ENCODE assay signal across 1 cellular context in the genomic region with DNA sequence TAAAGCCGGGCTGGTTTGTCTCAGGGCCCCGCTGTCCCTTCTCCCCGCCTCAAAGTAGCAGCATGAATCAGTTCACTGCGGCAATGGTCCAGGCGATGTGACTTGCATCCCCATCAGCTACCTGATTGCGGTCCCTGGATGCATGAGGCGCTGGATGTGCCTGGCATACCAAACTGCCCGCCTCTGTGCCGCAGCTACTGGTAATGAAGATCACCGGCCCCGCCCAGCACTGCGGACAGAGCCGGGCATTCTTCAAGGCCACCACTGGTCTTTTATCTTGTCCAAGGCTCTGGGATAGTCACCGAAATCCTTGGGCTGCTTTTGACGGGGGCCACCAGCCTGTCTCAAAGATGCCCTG.
TF ChIP-seq lines count a peak whose summit lies in the region.

No MANE protein-coding gene starts in this region.

TF ChIP-seq in GM23338, 12 proteins besides CTCF, POLR2A, EP300 and RAD21 (continued from another document):
- TF ChIP-seq, protein P1, sequence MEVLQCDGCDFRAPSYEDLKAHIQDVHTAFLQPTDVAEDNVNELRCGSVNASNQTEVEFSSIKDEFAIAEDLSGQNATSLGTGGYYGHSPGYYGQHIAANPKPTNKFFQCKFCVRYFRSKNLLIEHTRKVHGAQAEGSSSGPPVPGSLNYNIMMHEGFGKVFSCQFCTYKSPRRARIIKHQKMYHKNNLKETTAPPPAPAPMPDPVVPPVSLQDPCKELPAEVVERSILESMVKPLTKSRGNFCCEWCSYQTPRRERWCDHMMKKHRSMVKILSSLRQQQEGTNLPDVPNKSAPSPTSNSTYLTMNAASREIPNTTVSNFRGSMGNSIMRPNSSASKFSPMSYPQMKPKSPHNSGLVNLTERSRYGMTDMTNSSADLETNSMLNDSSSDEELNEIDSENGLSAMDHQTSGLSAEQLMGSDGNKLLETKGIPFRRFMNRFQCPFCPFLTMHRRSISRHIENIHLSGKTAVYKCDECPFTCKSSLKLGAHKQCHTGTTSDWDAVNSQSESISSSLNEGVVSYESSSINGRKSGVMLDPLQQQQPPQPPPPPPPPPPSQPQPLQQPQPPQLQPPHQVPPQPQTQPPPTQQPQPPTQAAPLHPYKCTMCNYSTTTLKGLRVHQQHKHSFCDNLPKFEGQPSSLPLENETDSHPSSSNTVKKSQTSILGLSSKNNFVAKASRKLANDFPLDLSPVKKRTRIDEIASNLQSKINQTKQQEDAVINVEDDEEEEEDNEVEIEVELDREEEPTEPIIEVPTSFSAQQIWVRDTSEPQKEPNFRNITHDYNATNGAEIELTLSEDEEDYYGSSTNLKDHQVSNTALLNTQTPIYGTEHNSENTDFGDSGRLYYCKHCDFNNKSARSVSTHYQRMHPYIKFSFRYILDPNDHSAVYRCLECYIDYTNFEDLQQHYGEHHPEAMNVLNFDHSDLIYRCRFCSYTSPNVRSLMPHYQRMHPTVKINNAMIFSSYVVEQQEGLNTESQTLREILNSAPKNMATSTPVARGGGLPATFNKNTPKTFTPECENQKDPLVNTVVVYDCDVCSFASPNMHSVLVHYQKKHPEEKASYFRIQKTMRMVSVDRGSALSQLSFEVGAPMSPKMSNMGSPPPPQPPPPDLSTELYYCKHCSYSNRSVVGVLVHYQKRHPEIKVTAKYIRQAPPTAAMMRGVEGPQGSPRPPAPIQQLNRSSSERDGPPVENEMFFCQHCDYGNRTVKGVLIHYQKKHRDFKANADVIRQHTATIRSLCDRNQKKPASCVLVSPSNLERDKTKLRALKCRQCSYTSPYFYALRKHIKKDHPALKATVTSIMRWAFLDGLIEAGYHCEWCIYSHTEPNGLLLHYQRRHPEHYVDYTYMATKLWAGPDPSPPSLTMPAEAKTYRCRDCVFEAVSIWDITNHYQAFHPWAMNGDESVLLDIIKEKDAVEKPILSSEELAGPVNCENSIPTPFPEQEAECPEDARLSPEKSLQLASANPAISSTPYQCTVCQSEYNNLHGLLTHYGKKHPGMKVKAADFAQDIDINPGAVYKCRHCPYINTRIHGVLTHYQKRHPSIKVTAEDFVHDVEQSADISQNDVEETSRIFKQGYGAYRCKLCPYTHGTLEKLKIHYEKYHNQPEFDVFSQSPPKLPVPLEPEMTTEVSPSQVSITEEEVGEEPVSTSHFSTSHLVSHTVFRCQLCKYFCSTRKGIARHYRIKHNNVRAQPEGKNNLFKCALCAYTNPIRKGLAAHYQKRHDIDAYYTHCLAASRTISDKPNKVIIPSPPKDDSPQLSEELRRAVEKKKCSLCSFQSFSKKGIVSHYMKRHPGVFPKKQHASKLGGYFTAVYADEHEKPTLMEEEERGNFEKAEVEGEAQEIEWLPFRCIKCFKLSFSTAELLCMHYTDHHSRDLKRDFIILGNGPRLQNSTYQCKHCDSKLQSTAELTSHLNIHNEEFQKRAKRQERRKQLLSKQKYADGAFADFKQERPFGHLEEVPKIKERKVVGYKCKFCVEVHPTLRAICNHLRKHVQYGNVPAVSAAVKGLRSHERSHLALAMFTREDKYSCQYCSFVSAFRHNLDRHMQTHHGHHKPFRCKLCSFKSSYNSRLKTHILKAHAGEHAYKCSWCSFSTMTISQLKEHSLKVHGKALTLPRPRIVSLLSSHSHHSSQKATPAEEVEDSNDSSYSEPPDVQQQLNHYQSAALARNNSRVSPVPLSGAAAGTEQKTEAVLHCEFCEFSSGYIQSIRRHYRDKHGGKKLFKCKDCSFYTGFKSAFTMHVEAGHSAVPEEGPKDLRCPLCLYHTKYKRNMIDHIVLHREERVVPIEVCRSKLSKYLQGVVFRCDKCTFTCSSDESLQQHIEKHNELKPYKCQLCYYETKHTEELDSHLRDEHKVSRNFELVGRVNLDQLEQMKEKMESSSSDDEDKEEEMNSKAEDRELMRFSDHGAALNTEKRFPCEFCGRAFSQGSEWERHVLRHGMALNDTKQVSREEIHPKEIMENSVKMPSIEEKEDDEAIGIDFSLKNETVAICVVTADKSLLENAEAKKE (CRISPR knock-in tag; IDR thresholded peaks at IDR 0.05), result no peak
- TF ChIP-seq NANOG (IDR thresholded peaks at IDR 0.05; ENCODE audit: borderline replicate concordance), result no peak
- TF ChIP-seq EZH2phosphoT487 (IDR thresholded peaks at IDR 0.05; ENCODE audit: unreplicated experiment), result no peak
- no peak for TF ChIP-seq CREB1 (CRISPR knock-in tag; IDR thresholded peaks at IDR 0.05; ENCODE audit: low read depth)
- TF ChIP-seq ZNF331 (CRISPR knock-in tag; IDR thresholded peaks at IDR 0.05; ENCODE audit: low read depth), result no peak
- TF ChIP-seq STAT1 (IDR thresholded peaks at IDR 0.05; ENCODE audit: unreplicated experiment), result no peak
- no peak for TF ChIP-seq ZNF114 (CRISPR knock-in tag; IDR thresholded peaks at IDR 0.05)
